In the genomic region with DNA sequence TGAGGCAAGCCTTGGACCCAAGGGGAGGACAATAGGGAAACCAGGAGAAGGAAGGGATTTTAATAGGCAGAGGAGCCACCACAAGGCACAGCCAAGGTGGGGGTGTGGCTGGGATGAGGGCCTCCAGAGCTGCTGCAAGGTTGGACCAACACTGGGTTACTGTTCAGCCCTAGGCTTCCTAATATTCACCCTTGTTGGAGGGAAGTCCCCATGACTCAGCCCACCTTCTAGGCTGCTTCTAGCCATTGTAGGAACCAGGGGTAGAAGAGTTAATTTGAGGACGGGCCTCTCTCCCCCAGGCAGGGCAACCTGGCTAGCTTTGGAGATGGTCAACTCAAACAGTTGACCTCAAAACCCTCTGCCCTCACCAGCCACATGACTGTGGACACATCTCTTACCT, we compare ENCODE assay signal across 18 cellular contexts. TPM values are rescaled to one million over a fixed set of nuclear protein-coding genes. Genes with fewer than 3 reads are reported as not detected.
A peak's percentile ranks its signal among the peaks of the same experiment; 100 is the strongest.
DNase-seq lines count a peak whose midpoint lies in the region; ATAC-seq, FAIRE-seq and TF ChIP-seq lines count a peak whose summit lies in the region.
"Had no signal": no experiment of that assay in that cellular context is flagged by ENCODE, and none has a peak within 500 bp of the region (broad histone marks: within the 10 kb centered on the region; RNA-seq: fewer than 3 reads in every experiment).

No MANE protein-coding gene starts in this region.

- SMC1A ChIA-PET in GM12878 (lab: Charles Lee; ENCODE audit: uncharacterized antibody, unreplicated experiment), result interaction anchor here (1.6 to 7.2 kb wide), 10 partner anchors 14 to 64 kb away, joined by 4 to 75 read pairs (median 8); a partner anchor contains a TSS

- no peak for TF ChIP-seq RAD21 in GM12878 (IDR thresholded peaks at IDR 0.05; ENCODE audit: insufficient read depth, low read depth, low read length)

- peak; percentile 62 to 83 for ATAC-seq in activated T-cell treated with anti-CD3 and anti-CD28 coated beads, Interleukin-2, amount 50 U/mL, for 4 hours
- peak; percentile 18; the same call in 2 of the 3 replicates for ATAC-seq in GM12878
- no peak for ATAC-seq in psoas muscle
- ATAC-seq in HG02588 (IDR thresholded peaks at IDR 0.05; ENCODE audit: unreplicated experiment), result no peak
- no peak for ATAC-seq in naive thymus-derived CD8-positive, alpha-beta T cell

- FAIRE-seq in GM12892 (lab: Jason Lieb, UNC), result peak; percentile 79
- FAIRE-seq in GM12878 (lab: Jason Lieb, UNC), result no peak

- H3K4me2 ChIP-seq in GM12878 (ENCODE audit: control insufficient read depth, insufficient read depth), result no peak overlapping the region

- H3K4me1 ChIP-seq in GM12878 (ENCODE audit: control insufficient read depth, insufficient read depth, low read length) (peaks cover 49% of the 10 kb centered on the region), psoas muscle (peaks cover 75% of the 10 kb centered on the region)
- H3K4me1 ChIP-seq: SJSA1 had no signal

- H3K9me3 ChIP-seq in GM12878 (replicated peaks; ENCODE audit: control insufficient read depth, insufficient read depth, low read length), result no peaks in the 10 kb centered on the region
- H3K9me3 ChIP-seq in psoas muscle, result no peaks in the 10 kb centered on the region
- H3K9me3 ChIP-seq: ovary, SJSA1 had no signal

- no peak overlapping the region for H2AFZ ChIP-seq in GM12878 (ENCODE audit: control insufficient read depth, low read depth, low read length)

- peak overlapping the region; percentile 51 for H3K27ac ChIP-seq in GM12878 (ENCODE audit: control insufficient read depth, insufficient read depth)
- peak overlapping the region; percentile 91 for H3K27ac ChIP-seq in psoas muscle
- H3K27ac ChIP-seq: C4-2B, HL-60, ovary, SJSA1 had no signal

- POLR2A ChIA-PET in GM12878 (lab: Charles Lee), result interaction anchor here (2.8 kb wide), 1 partner anchor 56 kb away, joined by 26 read pairs; no protein-coding TSS in a partner anchor
- POLR2A ChIA-PET in naive thymus-derived CD8-positive, alpha-beta T cell (lab: Charles Lee), result no interaction called here

- intact Hi-C loops in GM12878 (cut with micrococcal nuclease; ENCODE audit: unreplicated experiment), result no loop called here
- intact Hi-C loops in psoas muscle (cut with DNase I), result no loop called here

- no peaks in the 10 kb centered on the region for H3K9me3 Mint-ChIP-seq in activated T-cell treated with anti-CD3 and anti-CD28 coated beads, Interleukin-2, amount 50 U/mL, for 4 hours
- H3K9me3 Mint-ChIP-seq in naive thymus-derived CD8-positive, alpha-beta T cell, result no peaks in the 10 kb centered on the region
- H3K9me3 Mint-ChIP-seq: stimulated activated naive B cell treated with anti-CD40 and anti-IgM and Interleukin-4, amounts not matched to agents 10 μg/mL and 1 μg/mL and 100 μg/mL, for 72 hours had no signal

- peaks cover 5% of the 10 kb centered on the region for H3K27me3 Mint-ChIP-seq in activated T-cell treated with anti-CD3 and anti-CD28 coated beads, Interleukin-2, amount 50 U/mL, for 4 hours (ENCODE audit: low read depth)
- peaks cover 0 to 13% (median 0%) of the 10 kb centered on the region in 5 donors for H3K27me3 Mint-ChIP-seq in naive thymus-derived CD8-positive, alpha-beta T cell

- H3K4me3 ChIP-seq in GM12878, result no peak overlapping the region
- H3K4me3 ChIP-seq in psoas muscle, result peak overlapping the region; percentile 51
- H3K4me3 ChIP-seq: ovary, SJSA1 had no signal

- no peaks in the 10 kb centered on the region for H3K36me3 Mint-ChIP-seq in activated T-cell treated with anti-CD3 and anti-CD28 coated beads, Interleukin-2, amount 50 U/mL, for 4 hours (ENCODE audit: insufficient read depth)
- H3K36me3 Mint-ChIP-seq in naive thymus-derived CD8-positive, alpha-beta T cell, result no peaks in the 10 kb centered on the region

- WGBS in GM12878 (ENCODE audit: insufficient coverage, insufficient replicate concordance, low lambda C conversion rate, missing lambda C conversion rate), result 100% methylated on average over 1 of the region's 1 CpG
- 89 to 100% (median 92%) methylated on average over 1 of the region's 1 CpG for whole genome bisulfite sequencing in psoas muscle, 3 donors

- H3K4me1 Mint-ChIP-seq in activated T-cell treated with anti-CD3 and anti-CD28 coated beads, Interleukin-2, amount 50 U/mL, for 4 hours (ENCODE audit: low read depth), result peaks cover 2% of the 10 kb centered on the region
- peaks cover 10 to 13% (median 10%) of the 10 kb centered on the region in 4 donors for H3K4me1 Mint-ChIP-seq in naive thymus-derived CD8-positive, alpha-beta T cell

- RAD21 ChIA-PET in GM12878 (lab: Charles Lee; ENCODE audit: unreplicated experiment), result interaction anchor here (0.9 to 6.2 kb wide), 9 partner anchors 9 to 63 kb away, joined by 3 to 66 read pairs (median 13); a partner anchor contains a TSS

- peaks cover 6% of the 10 kb centered on the region for H3K79me2 ChIP-seq in GM12878 (ENCODE audit: control insufficient read depth, insufficient read depth, low read length)

- H3K27me3 ChIP-seq in GM12878 (replicated peaks in 1 of 2; ENCODE audit: control insufficient read depth in 2 of 2, insufficient read depth in 2 of 2, low read length in 1 of 2) (no peaks in the 10 kb centered on the region), psoas muscle (ENCODE audit: insufficient read depth in 3 of 3, low read length in 2 of 3) (no peaks in the 10 kb centered on the region)
- H3K27me3 ChIP-seq: ovary had no signal

- BruUV-seq in GM12878 (replicated peaks; lab: Mats Ljungman, UMichigan), result no TSS peak

- CTCF ChIA-PET in GM12878 (lab: Yijun Ruan, JAX), result interaction anchor here (1.1 to 2.5 kb wide), 5 partner anchors 9 to 133 kb away, joined by 4 to 11 read pairs (median 6); no protein-coding TSS in a partner anchor

- 0 out of 2 replicates have a peak overlapping the region, but pooled peaks have one; percentile 2 for H3K9ac ChIP-seq in GM12878 (ENCODE audit: control insufficient read depth, insufficient read depth, low read length)

- H3K27ac Mint-ChIP-seq in naive thymus-derived CD8-positive, alpha-beta T cell, result no peak overlapping the region
- H3K27ac Mint-ChIP-seq: stimulated activated naive B cell treated with anti-CD40 and anti-IgM and Interleukin-4, amounts not matched to agents 10 μg/mL and 1 μg/mL and 100 μg/mL, for 72 hours had no signal

- no peak for TF ChIP-seq POLR2A in GM12892 (IDR thresholded peaks at IDR 0.05; ENCODE audit: low read depth, low read length)
- no peak for TF ChIP-seq POLR2A in GM12878 (IDR thresholded peaks at IDR 0.05; ENCODE audit: low read depth, low read length)

- TF ChIP-seq EP300 in GM12878 (IDR thresholded peaks at IDR 0.05; ENCODE audit: borderline replicate concordance in 1 of 2, control insufficient read depth in 1 of 2, low read depth in 2 of 2, low read length in 2 of 2), result no peak

- TF ChIP-seq CTCF in GM12878 (IDR thresholded peaks at IDR 0.05 in 2 of 3, conservative IDR thresholded peaks at IDR 0.05 in 1 of 3; ENCODE audit: control insufficient read depth in 2 of 3, extremely low read depth in 1 of 3, insufficient read depth in 1 of 3, low read depth in 3 of 3, low read length in 3 of 3), result no peak
- no peak for TF ChIP-seq CTCF in psoas muscle (IDR thresholded peaks at IDR 0.05)

- H4K20me1 ChIP-seq in GM12878 (ENCODE audit: control insufficient read depth, insufficient read depth), result no peaks in the 10 kb centered on the region

- no peak for DNase-seq in activated T-cell treated with anti-CD3 and anti-CD28 coated beads, Interleukin-2, amount 50 U/mL, for 4 hours
- DNase-seq in activated T-cell treated with anti-CD3 and anti-CD28 coated beads, Interleukin-2, amount 50 U/mL, for 1 hour, result no peak
- DNase-seq in GM12892 (ENCODE audit: insufficient read length) (no peak), GM12878 (ENCODE audit: low read depth, low spot score) (no peak), psoas muscle (no peak), amygdala (lab: John Stamatoyannopoulos, UW) (no peak)
- no peak for DNase-seq in naive thymus-derived CD8-positive, alpha-beta T cell
- DNase-seq: effector memory CD4-positive, alpha-beta T cell; H7; NCI-H1105; OCI-M1; ovary; stimulated activated naive B cell treated with anti-CD40 and anti-IgM and Interleukin-4, amounts not matched to agents 10 μg/mL and 1 μg/mL and 100 μg/mL, for 72 hours; T1000 had no signal

- H3K36me3 ChIP-seq in GM12878 (ENCODE audit: control insufficient read depth in 2 of 2, insufficient read depth in 2 of 2, low read length in 1 of 2) (peaks cover 7 to 11% of the 10 kb centered on the region in 2 experiments; a peak in 2 of 4 replicates), psoas muscle (ENCODE audit: insufficient read depth in 1 of 2, low read depth in 1 of 2) (no peaks in the 10 kb centered on the region)
- H3K36me3 ChIP-seq: ovary, SJSA1 had no signal

- H3K4me3 Mint-ChIP-seq in activated T-cell treated with anti-CD3 and anti-CD28 coated beads, Interleukin-2, amount 50 U/mL, for 4 hours, result no peak overlapping the region
- no peak overlapping the region for H3K4me3 Mint-ChIP-seq in naive thymus-derived CD8-positive, alpha-beta T cell
- H3K4me3 Mint-ChIP-seq: stimulated activated naive B cell treated with anti-CD40 and anti-IgM and Interleukin-4, amounts not matched to agents 10 μg/mL and 1 μg/mL and 100 μg/mL, for 72 hours had no signal

- in situ Hi-C loops in GM12878 (cut with MboI), result no loop called here

RNA-seq across cellular contexts. Expression of a gene that starts 59.5 kb away (rescaled TPM):
- total RNA-seq in activated T-cell treated with anti-CD3 and anti-CD28 coated beads, Interleukin-2, amount 50 U/mL, for 4 hours, result under 1 TPM; 0.35 to 0.51 (median 0.45) TPM
- 13.0 TPM for polyA plus RNA-seq in GM12892 (2012; ENCODE audit: missing spikeins)
- 53.8 and 54.8 TPM in 2 replicates for total RNA-seq in GM12878 (2013; cell fraction: nucleolus; rRNA removed)
- total RNA-seq in GM12878 (2014; rRNA removed) (13.2 and 15.8 TPM in 2 replicates), GM12878 (2014; rRNA removed; fragmentation: Illumina TruSeq; extraction: Trizol) (9.9 and 11.8 TPM in 2 replicates), GM12878 (2021) (15.3 and 17.3 TPM in 2 replicates), psoas muscle (10 to 100 TPM; 11.8 to 60.9 (median 17.4) TPM)
- polyA plus RNA-seq in GM12878 (2011; ENCODE audit: low read depth), result 9.5 TPM
- polyA plus RNA-seq in GM12878 (2011; rRNA removed) (13.5 and 17.4 TPM in 2 replicates), GM12878 (2014; fragmentation: Illumina TruSeq; extraction: Trizol) (10.9 and 14.1 TPM in 2 replicates), GM12878 (2014; fragmentation: Nextera tagmentation; extraction: Ambion mirVana) (1 to 10 TPM; 3.5 to 6.4 TPM), GM12878 (2014; rRNA removed) (13.6 and 13.8 TPM in 2 replicates), GM12878 (2016; fragmentation: Nextera tagmentation; extraction: Ambion mirVana) (10 to 100 TPM; 25.8 to 26.4 TPM), psoas muscle (1 to 10 TPM; 2.5 to 7.5 (median 3.7) TPM)
- polyA plus RNA-seq in GM12878 (2011; cell fraction: cytosol; rRNA removed), result 24.6 and 29.9 TPM in 2 replicates
- polyA plus RNA-seq in GM12878 (2011; cell fraction: nucleus; rRNA removed), result 21.5 and 27.0 TPM in 2 replicates
- 13.6 and 19.7 TPM in 2 replicates for polyA plus RNA-seq in GM12878 (2012)
- 59.0 and 61.8 TPM in 2 replicates for polyA minus RNA-seq in GM12878 (2011; rRNA and poly(A)+ RNA removed)
- 11.6 and 12.3 TPM in 2 replicates for polyA minus RNA-seq in GM12878 (2011; cell fraction: cytosol; rRNA and poly(A)+ RNA removed)
- 16.3 and 26.8 TPM in 2 replicates for polyA minus RNA-seq in GM12878 (2011; cell fraction: nucleus; rRNA and poly(A)+ RNA removed)
- total RNA-seq in naive thymus-derived CD8-positive, alpha-beta T cell, result under 1 TPM in 1 of 2 experiments, not detected in 1; 0.08 TPM
- polyA plus RNA-seq in naive thymus-derived CD8-positive, alpha-beta T cell, result not detected
- total RNA-seq: SJSA1 had no signal

Comparison
In these comparisons a context has a peak if more than half of its experiments do, and no peak if none do; other contexts are left out.
1. ATAC-seq: peak in activated T-cell treated with anti-CD3 and anti-CD28 coated beads, Interleukin-2, amount 50 U/mL, for 4 hours (2 of 2) and GM12878 (single experiment); none in psoas muscle (0 of 4), HG02588 (single experiment) and naive thymus-derived CD8-positive, alpha-beta T cell (0 of 2).
2. RNA of a gene that starts 59.5 kb away (total RNA-seq): 11.8 to 60.9 TPM in psoas muscle and 9.9 to 54.8 TPM in GM12878; 0.35 to 0.51 TPM in activated T-cell treated with anti-CD3 and anti-CD28 coated beads, Interleukin-2, amount 50 U/mL, for 4 hours and 0.08 TPM in naive thymus-derived CD8-positive, alpha-beta T cell; every median in the first group is over 4 times any median in the second.